In genomic region chr10:114492351-114493037, GRCh38 we compare ENCODE assay signal across 11 cellular contexts.
A peak's percentile ranks its signal among the peaks of the same experiment; 100 is the strongest.
DNase-seq lines count a peak whose midpoint lies in the region; ATAC-seq and TF ChIP-seq lines count a peak whose summit lies in the region.
"Had no signal": no experiment of that assay in that cellular context is flagged by ENCODE, and none has a peak within 500 bp of the region (broad histone marks: within the 10 kb centered on the region; RNA-seq: fewer than 3 reads in every experiment).

No MANE protein-coding gene starts in this region.

- peaks cover 73% of the 10 kb centered on the region for H3K4me1 Mint-ChIP-seq in activated naive CD4-positive, alpha-beta T cell treated with anti-CD3 and anti-CD28 coated beads, Interleukin-2, amount 10 ng/mL, durations not matched to agents 7 days and 5 days
- peaks cover 48% of the 10 kb centered on the region for H3K4me1 Mint-ChIP-seq in brain
- peaks cover 46% of the 10 kb centered on the region for H3K4me1 Mint-ChIP-seq in stimulated activated memory B cell treated with anti-CD40 and anti-IgM and Interleukin-4, amounts not matched to agents 10 μg/mL and 1 μg/mL and 100 μg/mL, for 72 hours

- no peaks in the 10 kb centered on the region for H3K9me3 ChIP-seq in KOPT-K1 (ENCODE audit: insufficient read depth, low read length, poor library complexity, severe bottlenecking)

- DNase-seq in activated naive CD4-positive, alpha-beta T cell treated with anti-CD3 and anti-CD28 coated beads, Interleukin-2, amount 10 ng/mL, durations not matched to agents 7 days and 5 days = peak; percentile 63
- no peak for DNase-seq in activated naive CD4-positive, alpha-beta T cell treated with anti-CD3 and anti-CD28 coated beads, Interleukin-2, amount 50 U/mL, for 16 hours
- DNase-seq in effector CD8-positive, alpha-beta T cell (lab: John Stamatoyannopoulos, UW) = no peak
- DNase-seq in NCI-H2196 (lab: John Stamatoyannopoulos, UW; ENCODE audit: unreplicated experiment) = no peak
- DNase-seq: COR-L47, mesenchymal stem cell, NCI-H524 treated with DMSO at 0.1 percent for 48 hours had no signal

- no peaks in the 10 kb centered on the region for H3K27me3 Mint-ChIP-seq in activated naive CD4-positive, alpha-beta T cell treated with anti-CD3 and anti-CD28 coated beads, Interleukin-2, amount 10 ng/mL, durations not matched to agents 7 days and 5 days
- H3K27me3 Mint-ChIP-seq in brain = peaks cover 33% of the 10 kb centered on the region
- H3K27me3 Mint-ChIP-seq in stimulated activated memory B cell treated with anti-CD40 and anti-IgM and Interleukin-4, amounts not matched to agents 10 μg/mL and 1 μg/mL and 100 μg/mL, for 72 hours = no peaks in the 10 kb centered on the region

- peaks cover 5% of the 10 kb centered on the region; the same call in 1 of the 2 replicates for H3K36me3 ChIP-seq in KOPT-K1 (ENCODE audit: insufficient read depth, low read length)

- H3K27ac ChIP-seq in KOPT-K1 (ENCODE audit: low read depth, low read length, poor library complexity, severe bottlenecking) = peak overlapping the region; percentile 36

- peaks cover 5% of the 10 kb centered on the region for H3K9me3 Mint-ChIP-seq in activated naive CD4-positive, alpha-beta T cell treated with anti-CD3 and anti-CD28 coated beads, Interleukin-2, amount 10 ng/mL, durations not matched to agents 7 days and 5 days
- no peaks in the 10 kb centered on the region for H3K9me3 Mint-ChIP-seq in brain
- peaks cover 4% of the 10 kb centered on the region for H3K9me3 Mint-ChIP-seq in stimulated activated memory B cell treated with anti-CD40 and anti-IgM and Interleukin-4, amounts not matched to agents 10 μg/mL and 1 μg/mL and 100 μg/mL, for 72 hours

- no peak overlapping the region for H3K4me3 Mint-ChIP-seq in activated naive CD4-positive, alpha-beta T cell treated with anti-CD3 and anti-CD28 coated beads, Interleukin-2, amount 10 ng/mL, durations not matched to agents 7 days and 5 days
- H3K4me3 Mint-ChIP-seq in brain = peak overlapping the region in 1 of 5 experiments; percentile 47
- H3K4me3 Mint-ChIP-seq in stimulated activated memory B cell treated with anti-CD40 and anti-IgM and Interleukin-4, amounts not matched to agents 10 μg/mL and 1 μg/mL and 100 μg/mL, for 72 hours = no peak overlapping the region

- peak overlapping the region; percentile 82 for H3K27ac Mint-ChIP-seq in activated naive CD4-positive, alpha-beta T cell treated with anti-CD3 and anti-CD28 coated beads, Interleukin-2, amount 10 ng/mL, durations not matched to agents 7 days and 5 days
- H3K27ac Mint-ChIP-seq in brain = peak overlapping the region; percentile 10 to 92 (median 88)
- peak overlapping the region; percentile 52 for H3K27ac Mint-ChIP-seq in stimulated activated memory B cell treated with anti-CD40 and anti-IgM and Interleukin-4, amounts not matched to agents 10 μg/mL and 1 μg/mL and 100 μg/mL, for 72 hours

- peaks cover 60% of the 10 kb centered on the region for H3K36me3 Mint-ChIP-seq in activated naive CD4-positive, alpha-beta T cell treated with anti-CD3 and anti-CD28 coated beads, Interleukin-2, amount 10 ng/mL, durations not matched to agents 7 days and 5 days
- H3K36me3 Mint-ChIP-seq in brain = peaks cover 14% of the 10 kb centered on the region
- H3K36me3 Mint-ChIP-seq in stimulated activated memory B cell treated with anti-CD40 and anti-IgM and Interleukin-4, amounts not matched to agents 10 μg/mL and 1 μg/mL and 100 μg/mL, for 72 hours = peaks cover 22% of the 10 kb centered on the region

- CTCF ChIA-PET in activated naive CD4-positive, alpha-beta T cell treated with anti-CD3 and anti-CD28 coated beads, Interleukin-2, amount 10 ng/mL, durations not matched to agents 7 days and 5 days (lab: Charles Lee) = interaction anchor here (0.6 to 1.8 kb wide), 4 partner anchors 8 to 210 kb away, joined by 3 to 5 read pairs (median 4); no protein-coding TSS in a partner anchor

- no peak for TF ChIP-seq CTCF in brain (conservative IDR thresholded peaks at IDR 0.05)

- no peak for ATAC-seq in stimulated activated memory B cell treated with anti-CD40 and anti-IgM and Interleukin-4, amounts not matched to agents 10 μg/mL and 1 μg/mL and 100 μg/mL, for 72 hours
- no peak for ATAC-seq in GM19463 (IDR thresholded peaks at IDR 0.05; ENCODE audit: unreplicated experiment)
